8 cellular contexts compared by ENCODE assay signal in genomic region chr1:172719694-172720138, GRCh38.
DNase-seq lines count a peak whose midpoint lies in the region; ATAC-seq, FAIRE-seq and TF ChIP-seq lines count a peak whose summit lies in the region.

No MANE protein-coding gene starts in this region.

- no peaks in the 10 kb centered on the region for H3K9me3 Mint-ChIP-seq in endodermal cell
- no peaks in the 10 kb centered on the region for H3K9me3 Mint-ChIP-seq in naive thymus-derived CD8-positive, alpha-beta T cell

- no peak overlapping the region for H3K4me3 Mint-ChIP-seq in endodermal cell
- no peak overlapping the region for H3K4me3 Mint-ChIP-seq in naive thymus-derived CD8-positive, alpha-beta T cell

- H3K4me3 ChIP-seq in endodermal cell (ENCODE audit: low read length): no peak overlapping the region

- WGBS in endodermal cell (ENCODE audit: insufficient coverage in 1 of 2, insufficient read length in 1 of 2), 2 experiments: 33 to 35% methylated on average over 2 of the region's 3 CpGs

- FAIRE-seq in D721Med (lab: Jason Lieb, UNC): peak; percentile 94

- DNase-seq in D721Med (ENCODE audit: insufficient read length, low spot score) (peak; percentile 25), OCI-M1 (lab: John Stamatoyannopoulos, UW) (peak; percentile 77), endodermal cell (peak; percentile 57), amniotic stem cell (lab: John Stamatoyannopoulos, UW) (no peak), NCI-H1930 (lab: John Stamatoyannopoulos, UW) (no peak)
- peak in 4 of 10 donors; percentile 32 to 65 (median 56) for DNase-seq in naive thymus-derived CD8-positive, alpha-beta T cell
- no peak for DNase-seq in NK-92 treated with Interleukin-12 subunit alpha and Interleukin-12 subunit beta, amount 100 ng/mL, for 24 hours (lab: John Stamatoyannopoulos, UW)

- no peak overlapping the region for H3K9ac ChIP-seq in endodermal cell (ENCODE audit: extremely low read depth, low read length, poor library complexity, severe bottlenecking)

- H3K36me3 ChIP-seq in endodermal cell (ENCODE audit: control insufficient read depth, insufficient read depth, low read length): no peaks in the 10 kb centered on the region

- no peaks in the 10 kb centered on the region for H3K4me1 ChIP-seq in endodermal cell (ENCODE audit: control insufficient read depth, insufficient read depth, low read length)

- H3K27ac ChIP-seq in endodermal cell (ENCODE audit: low read depth, low read length): no peak overlapping the region

- no peaks in the 10 kb centered on the region for H3K27me3 Mint-ChIP-seq in endodermal cell (ENCODE audit: insufficient read depth)
- peaks cover 4 to 17% (median 9%) of the 10 kb centered on the region in 5 donors for H3K27me3 Mint-ChIP-seq in naive thymus-derived CD8-positive, alpha-beta T cell

- TF ChIP-seq CTCF in D721Med (IDR thresholded peaks at IDR 0.05; ENCODE audit: insufficient read depth, missing control alignments) (peak; percentile 85), endodermal cell (conservative IDR thresholded peaks at IDR 0.05) (peak; percentile 87)

- no peak overlapping the region for H3K27ac Mint-ChIP-seq in endodermal cell
- peak overlapping the region in 1 of 10 donors; percentile 4 for H3K27ac Mint-ChIP-seq in naive thymus-derived CD8-positive, alpha-beta T cell

- H3K27me3 ChIP-seq in endodermal cell (ENCODE audit: control insufficient read depth, insufficient read depth, low read length, poor library complexity, severe bottlenecking): no peaks in the 10 kb centered on the region

- ATAC-seq in GM21423 (IDR thresholded peaks at IDR 0.05; ENCODE audit: unreplicated experiment): peak; percentile 51
- ATAC-seq in naive thymus-derived CD8-positive, alpha-beta T cell: peak; percentile 56 to 68

- H3K9me3 ChIP-seq in endodermal cell (ENCODE audit: control insufficient read depth, low read length): no peaks in the 10 kb centered on the region

- no peaks in the 10 kb centered on the region for H3K4me1 Mint-ChIP-seq in endodermal cell
- H3K4me1 Mint-ChIP-seq in naive thymus-derived CD8-positive, alpha-beta T cell: peaks cover 8 to 31% (median 17%) of the 10 kb centered on the region in 4 donors

- H3K36me3 Mint-ChIP-seq in endodermal cell (ENCODE audit: low read depth): no peaks in the 10 kb centered on the region
- H3K36me3 Mint-ChIP-seq in naive thymus-derived CD8-positive, alpha-beta T cell: no peaks in the 10 kb centered on the region

- POLR2A ChIA-PET in naive thymus-derived CD8-positive, alpha-beta T cell (lab: Charles Lee): interaction anchor here (0.8 to 1.8 kb wide), 3 partner anchors 21 to 123 kb away, joined by 3 to 5 read pairs (median 5); no protein-coding TSS in a partner anchor

Comparison
In these comparisons a context has a peak if more than half of its experiments do, and no peak if none do; other contexts are left out.
1. DNase-seq: peak in D721Med (single experiment), OCI-M1 (single experiment) and endodermal cell (single experiment); none in amniotic stem cell (single experiment), NK-92 treated with Interleukin-12 subunit alpha and Interleukin-12 subunit beta, amount 100 ng/mL, for 24 hours (single experiment) and NCI-H1930 (0 of 2).